ENCODE assay signal across 1 cellular context in genomic region chr3:140441006-140441405, GRCh38.
A peak's percentile ranks its signal among the peaks of the same experiment; 100 is the strongest.
TF ChIP-seq lines count a peak whose summit lies in the region.

No MANE protein-coding gene starts in this region.

TF ChIP-seq in endothelial cell of umbilical vein, 7 proteins besides CTCF, POLR2A, EP300 and RAD21:
- TF ChIP-seq FOS (IDR thresholded peaks at IDR 0.05; ENCODE audit: borderline replicate concordance, insufficient read depth, low read length) (no peak), MYC (IDR thresholded peaks at IDR 0.05; ENCODE audit: low read depth, low read length) (no peak), JUN (IDR thresholded peaks at IDR 0.05; ENCODE audit: borderline replicate concordance, insufficient read depth, insufficient read length, low read depth) (peak; percentile 45), MAX (IDR thresholded peaks at IDR 0.05; ENCODE audit: insufficient read depth, insufficient read length) (no peak), GATA2 (IDR thresholded peaks at IDR 0.05; ENCODE audit: insufficient read depth, insufficient read length, low read depth, low read length) (no peak)
